Comparison of ENCODE assay signal across 29 cellular contexts in the genomic region with DNA sequence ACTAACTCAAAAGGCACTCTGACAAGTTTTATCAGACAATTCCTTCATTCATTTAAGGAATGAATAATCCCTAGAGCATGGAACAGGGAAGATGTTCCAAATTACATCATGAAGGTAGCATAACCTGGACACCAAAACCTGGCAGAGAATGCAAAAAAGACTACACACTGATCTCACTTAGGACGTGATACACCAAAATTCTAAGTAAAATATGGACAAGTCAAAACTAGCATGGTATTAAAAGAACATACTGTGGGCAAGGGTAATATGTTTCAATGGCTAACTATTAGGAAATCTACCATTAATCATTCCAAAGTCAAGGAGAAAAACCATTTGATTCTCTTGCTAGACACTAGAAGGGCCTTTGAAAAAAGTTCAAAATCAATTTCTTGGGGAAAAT.
"Had no signal": no experiment of that assay in that cellular context is flagged by ENCODE, and none has a peak within 500 bp of the region (broad histone marks: within the 10 kb centered on the region; RNA-seq: fewer than 3 reads in every experiment).

No MANE protein-coding gene starts in this region.

- H3K9me3 ChIP-seq: colonic mucosa, gastrocnemius medialis, heart left ventricle had no signal

- ATAC-seq: activated naive CD4-positive, alpha-beta T cell treated with anti-CD3 and anti-CD28 coated beads, Interleukin-2, amount 50 U/mL, for 72 hours; activated T-cell treated with anti-CD3 and anti-CD28 coated beads, Interleukin-2, amount 50 U/mL, for 72 hours; gastrocnemius medialis; heart left ventricle had no signal

- H3K27ac ChIP-seq: brain microvascular endothelial cell, cardiac muscle cell, colonic mucosa, gastrocnemius medialis, heart left ventricle, hepatocyte had no signal

- H3K27me3 ChIP-seq: brain microvascular endothelial cell, cardiac muscle cell, colonic mucosa, gastrocnemius medialis, heart left ventricle, hepatocyte had no signal

- H3K27ac Mint-ChIP-seq: activated CD4-positive, alpha-beta memory T cell treated with anti-CD3 and anti-CD28 coated beads, Interleukin-2, amount 10 ng/mL, durations not matched to agents 7 days and 5 days; activated CD4-positive, alpha-beta T cell treated with anti-CD3 and anti-CD28 coated beads, Interleukin-2, amount 10 ng/mL, durations not matched to agents 7 days and 5 days; activated naive CD4-positive, alpha-beta T cell treated with anti-CD3 and anti-CD28 coated beads, Interleukin-2, amount 10 ng/mL, durations not matched to agents 7 days and 5 days; activated naive CD4-positive, alpha-beta T cell treated with anti-CD3 and anti-CD28 coated beads, Interleukin-2, amount 50 U/mL, for 72 hours; activated naive CD8-positive, alpha-beta T cell treated with anti-CD3 and anti-CD28 coated beads, Interleukin-2, amount 10 ng/mL, durations not matched to agents 7 days and 5 days; activated T-cell treated with anti-CD3 and anti-CD28 coated beads, Interleukin-2, amount 50 U/mL, for 24 hours; activated T-cell treated with anti-CD3 and anti-CD28 coated beads, Interleukin-2, amount 50 U/mL, for 72 hours had no signal

- H3K27me3 Mint-ChIP-seq: activated T-cell treated with anti-CD3 and anti-CD28 coated beads, Interleukin-2, amount 50 U/mL, for 24 hours had no signal

- FAIRE-seq: astrocyte, endometrium, endothelial cell of umbilical vein had no signal

- H3K4me1 Mint-ChIP-seq: activated CD4-positive, alpha-beta memory T cell treated with anti-CD3 and anti-CD28 coated beads, Interleukin-2, amount 10 ng/mL, durations not matched to agents 7 days and 5 days; activated CD4-positive, alpha-beta T cell treated with anti-CD3 and anti-CD28 coated beads, Interleukin-2, amount 10 ng/mL, durations not matched to agents 7 days and 5 days; activated naive CD4-positive, alpha-beta T cell treated with anti-CD3 and anti-CD28 coated beads, Interleukin-2, amount 10 ng/mL, durations not matched to agents 7 days and 5 days; activated naive CD8-positive, alpha-beta T cell treated with anti-CD3 and anti-CD28 coated beads, Interleukin-2, amount 10 ng/mL, durations not matched to agents 7 days and 5 days had no signal

- H3K4me3 ChIP-seq: cardiac muscle cell, colonic mucosa, gastrocnemius medialis, heart left ventricle, hepatocyte had no signal

- H3K4me3 Mint-ChIP-seq: activated CD4-positive, alpha-beta memory T cell treated with anti-CD3 and anti-CD28 coated beads, Interleukin-2, amount 10 ng/mL, durations not matched to agents 7 days and 5 days; activated CD4-positive, alpha-beta T cell treated with anti-CD3 and anti-CD28 coated beads, Interleukin-2, amount 10 ng/mL, durations not matched to agents 7 days and 5 days; activated naive CD4-positive, alpha-beta T cell treated with anti-CD3 and anti-CD28 coated beads, Interleukin-2, amount 10 ng/mL, durations not matched to agents 7 days and 5 days; activated naive CD8-positive, alpha-beta T cell treated with anti-CD3 and anti-CD28 coated beads, Interleukin-2, amount 10 ng/mL, durations not matched to agents 7 days and 5 days; activated T-cell treated with anti-CD3 and anti-CD28 coated beads, Interleukin-2, amount 50 U/mL, for 24 hours; activated T-cell treated with anti-CD3 and anti-CD28 coated beads, Interleukin-2, amount 50 U/mL, for 72 hours had no signal

- H3K9me3 Mint-ChIP-seq: activated CD4-positive, alpha-beta memory T cell treated with anti-CD3 and anti-CD28 coated beads, Interleukin-2, amount 10 ng/mL, durations not matched to agents 7 days and 5 days; activated CD4-positive, alpha-beta T cell treated with anti-CD3 and anti-CD28 coated beads, Interleukin-2, amount 10 ng/mL, durations not matched to agents 7 days and 5 days; activated naive CD4-positive, alpha-beta T cell treated with anti-CD3 and anti-CD28 coated beads, Interleukin-2, amount 10 ng/mL, durations not matched to agents 7 days and 5 days; activated naive CD4-positive, alpha-beta T cell treated with anti-CD3 and anti-CD28 coated beads, Interleukin-2, amount 50 U/mL, for 72 hours; activated naive CD8-positive, alpha-beta T cell treated with anti-CD3 and anti-CD28 coated beads, Interleukin-2, amount 10 ng/mL, durations not matched to agents 7 days and 5 days; activated T-cell treated with anti-CD3 and anti-CD28 coated beads, Interleukin-2, amount 50 U/mL, for 24 hours; activated T-cell treated with anti-CD3 and anti-CD28 coated beads, Interleukin-2, amount 50 U/mL, for 72 hours had no signal

- H3K36me3 Mint-ChIP-seq: activated naive CD4-positive, alpha-beta T cell treated with anti-CD3 and anti-CD28 coated beads, Interleukin-2, amount 10 ng/mL, durations not matched to agents 7 days and 5 days; activated naive CD4-positive, alpha-beta T cell treated with anti-CD3 and anti-CD28 coated beads, Interleukin-2, amount 50 U/mL, for 72 hours; activated naive CD8-positive, alpha-beta T cell treated with anti-CD3 and anti-CD28 coated beads, Interleukin-2, amount 10 ng/mL, durations not matched to agents 7 days and 5 days had no signal

- DNase-seq: activated CD4-positive, alpha-beta memory T cell treated with anti-CD3 and anti-CD28 coated beads, Interleukin-2, amount 10 ng/mL, durations not matched to agents 7 days and 5 days; activated CD4-positive, alpha-beta T cell treated with anti-CD3 and anti-CD28 coated beads for 1 hour; activated CD4-positive, alpha-beta T cell treated with anti-CD3 and anti-CD28 coated beads for 4 hours; activated CD4-positive, alpha-beta T cell treated with anti-CD3 and anti-CD28 coated beads, Interleukin-2, amount 10 ng/mL, durations not matched to agents 7 days and 5 days; activated CD4-positive, alpha-beta T cell treated with anti-CD3 and anti-CD28 coated beads, Interleukin-2, amount 50 U/mL, for 4 hours; activated CD8-positive, alpha-beta memory T cell treated with anti-CD3 and anti-CD28 coated beads, Interleukin-2, amount 50 U/mL, for 48 hours; activated gamma-delta T cell; activated naive CD4-positive, alpha-beta T cell; activated naive CD4-positive, alpha-beta T cell treated with anti-CD3 and anti-CD28 coated beads, Interleukin-2, amount 10 ng/mL, durations not matched to agents 7 days and 5 days; activated naive CD8-positive, alpha-beta T cell treated with anti-CD3 and anti-CD28 coated beads, Interleukin-2, amount 10 ng/mL, durations not matched to agents 7 days and 5 days; activated T-cell treated with anti-CD3 and anti-CD28 coated beads for 4 hours; activated T-cell treated with anti-CD3 and anti-CD28 coated beads, Interleukin-2, amount 50 U/mL, for 24 hours; activated T-cell treated with anti-CD3 and anti-CD28 coated beads, Interleukin-2, amount 50 U/mL, for 72 hours; brain microvascular endothelial cell; central memory CD4-positive, alpha-beta T cell; cerebellar nuclear complex; colonic mucosa; effector CD8-positive, alpha-beta T cell; foreskin fibroblast; gastrocnemius medialis; glutamatergic neuron; heart left ventricle; T-helper 2 cell had no signal

- H3K36me3 ChIP-seq: brain microvascular endothelial cell, cardiac muscle cell, colonic mucosa, gastrocnemius medialis, heart left ventricle had no signal
